Comparison of ENCODE assay signal across 1 cellular context in the genomic region with DNA sequence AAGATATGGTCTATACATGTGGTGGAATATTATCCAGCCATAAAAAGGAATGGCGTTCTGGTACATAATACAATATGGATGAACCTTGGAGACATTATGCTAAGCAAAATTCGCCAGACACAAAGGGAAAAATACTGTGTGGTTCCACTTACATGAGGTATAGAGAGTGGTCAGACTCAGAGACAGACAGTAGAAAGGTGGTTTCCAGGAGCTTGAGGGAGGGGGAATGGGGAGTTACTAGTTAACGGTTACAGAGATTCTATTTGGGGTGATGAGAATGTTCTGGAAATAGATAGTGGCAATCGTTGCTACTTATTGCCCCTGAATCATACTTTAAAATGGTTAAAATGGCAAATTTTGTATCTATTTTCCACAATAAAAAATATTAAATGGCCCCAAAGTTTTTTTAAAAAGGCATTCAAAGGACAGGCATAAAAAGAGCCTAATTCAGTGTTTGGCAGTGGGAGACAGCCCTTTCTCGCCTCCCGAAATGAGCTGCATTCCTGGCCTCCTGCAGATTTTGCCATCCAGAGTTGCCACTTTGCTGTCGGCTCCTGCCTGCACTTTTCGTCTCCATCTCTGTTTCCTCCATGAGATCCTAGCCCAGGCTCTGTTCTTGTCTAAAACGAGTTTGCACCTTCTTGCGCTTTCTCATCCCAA.
TF ChIP-seq lines count a peak whose summit lies in the region.

No MANE protein-coding gene starts in this region.

TF ChIP-seq in HepG2, 621 proteins besides CTCF, POLR2A, EP300 and RAD21:
- TF ChIP-seq, protein P1, sequence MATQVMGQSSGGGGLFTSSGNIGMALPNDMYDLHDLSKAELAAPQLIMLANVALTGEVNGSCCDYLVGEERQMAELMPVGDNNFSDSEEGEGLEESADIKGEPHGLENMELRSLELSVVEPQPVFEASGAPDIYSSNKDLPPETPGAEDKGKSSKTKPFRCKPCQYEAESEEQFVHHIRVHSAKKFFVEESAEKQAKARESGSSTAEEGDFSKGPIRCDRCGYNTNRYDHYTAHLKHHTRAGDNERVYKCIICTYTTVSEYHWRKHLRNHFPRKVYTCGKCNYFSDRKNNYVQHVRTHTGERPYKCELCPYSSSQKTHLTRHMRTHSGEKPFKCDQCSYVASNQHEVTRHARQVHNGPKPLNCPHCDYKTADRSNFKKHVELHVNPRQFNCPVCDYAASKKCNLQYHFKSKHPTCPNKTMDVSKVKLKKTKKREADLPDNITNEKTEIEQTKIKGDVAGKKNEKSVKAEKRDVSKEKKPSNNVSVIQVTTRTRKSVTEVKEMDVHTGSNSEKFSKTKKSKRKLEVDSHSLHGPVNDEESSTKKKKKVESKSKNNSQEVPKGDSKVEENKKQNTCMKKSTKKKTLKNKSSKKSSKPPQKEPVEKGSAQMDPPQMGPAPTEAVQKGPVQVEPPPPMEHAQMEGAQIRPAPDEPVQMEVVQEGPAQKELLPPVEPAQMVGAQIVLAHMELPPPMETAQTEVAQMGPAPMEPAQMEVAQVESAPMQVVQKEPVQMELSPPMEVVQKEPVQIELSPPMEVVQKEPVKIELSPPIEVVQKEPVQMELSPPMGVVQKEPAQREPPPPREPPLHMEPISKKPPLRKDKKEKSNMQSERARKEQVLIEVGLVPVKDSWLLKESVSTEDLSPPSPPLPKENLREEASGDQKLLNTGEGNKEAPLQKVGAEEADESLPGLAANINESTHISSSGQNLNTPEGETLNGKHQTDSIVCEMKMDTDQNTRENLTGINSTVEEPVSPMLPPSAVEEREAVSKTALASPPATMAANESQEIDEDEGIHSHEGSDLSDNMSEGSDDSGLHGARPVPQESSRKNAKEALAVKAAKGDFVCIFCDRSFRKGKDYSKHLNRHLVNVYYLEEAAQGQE (IDR thresholded peaks at IDR 0.05; ENCODE audit: borderline replicate concordance in 1 of 2, low read depth in 1 of 2, low read length in 2 of 2) = no peak
- TF ChIP-seq AGO2 (optimal IDR thresholded peaks at IDR 0.05; ENCODE audit: low read depth, low read length) = no peak
